In the genomic region with DNA sequence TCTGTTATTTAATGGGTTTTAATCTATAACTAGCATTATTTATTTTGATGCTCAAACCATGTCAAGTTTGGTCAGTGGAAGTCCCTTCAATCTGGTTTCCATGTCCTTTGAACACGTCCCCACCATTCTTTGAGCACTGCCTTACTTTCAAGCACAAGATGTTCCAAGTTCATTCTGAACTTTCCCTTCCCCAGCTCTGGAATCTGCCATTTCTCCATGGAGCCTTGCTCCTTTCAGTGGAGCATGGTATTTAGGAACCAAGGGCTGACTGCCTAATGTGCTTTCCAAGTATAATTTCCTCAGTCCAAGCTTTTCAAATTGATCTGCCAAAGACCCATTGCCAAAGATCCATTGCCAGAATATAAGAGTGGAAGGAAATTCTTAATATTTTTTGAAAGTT, we compare ENCODE assay signal across 8 cellular contexts. TPM values are rescaled to one million over a fixed set of nuclear protein-coding genes. Genes with fewer than 3 reads are reported as not detected.
DNase-seq lines count a peak whose midpoint lies in the region; ATAC-seq and TF ChIP-seq lines count a peak whose summit lies in the region.

No MANE protein-coding gene starts in this region.

- TF ChIP-seq POLR2A in breast epithelium (IDR thresholded peaks at IDR 0.05), result no peak

- H3K4me3 Mint-ChIP-seq in CD4-positive, alpha-beta T cell, result peak overlapping the region; percentile 69
- peak overlapping the region in 3 of 4 donors; percentile 50 to 86 (median 76) for H3K4me3 Mint-ChIP-seq in IgD-negative memory B cell
- H3K4me3 Mint-ChIP-seq in naive thymus-derived CD8-positive, alpha-beta T cell, result peak overlapping the region; percentile 52 to 99 (median 77)

- no peaks in the 10 kb centered on the region for H3K27me3 ChIP-seq in CD4-positive, alpha-beta T cell (ENCODE audit: control insufficient read depth, insufficient read depth, low read length)
- no peaks in the 10 kb centered on the region for H3K27me3 ChIP-seq in breast epithelium

- no peaks in the 10 kb centered on the region for H3K27me3 Mint-ChIP-seq in CD4-positive, alpha-beta T cell
- no peaks in the 10 kb centered on the region for H3K27me3 Mint-ChIP-seq in IgD-negative memory B cell
- no peaks in the 10 kb centered on the region for H3K27me3 Mint-ChIP-seq in naive thymus-derived CD8-positive, alpha-beta T cell

- H3K36me3 ChIP-seq in breast epithelium (no peaks in the 10 kb centered on the region), mucosa of descending colon (ENCODE audit: low read depth) (no peaks in the 10 kb centered on the region)

- peaks cover 6% of the 10 kb centered on the region for H3K9me3 Mint-ChIP-seq in CD4-positive, alpha-beta T cell
- peaks cover 2 to 4% (median 3%) of the 10 kb centered on the region in 3 donors for H3K9me3 Mint-ChIP-seq in IgD-negative memory B cell
- peaks cover 0 to 16% (median 3%) of the 10 kb centered on the region in 9 donors for H3K9me3 Mint-ChIP-seq in naive thymus-derived CD8-positive, alpha-beta T cell

- POLR2A ChIA-PET in CD4-positive, alpha-beta T cell (lab: Charles Lee), result interaction anchor here (1.4 to 2.6 kb wide), 4 partner anchors 10 to 352 kb away, joined by 3 to 53 read pairs (median 5); a partner anchor contains a TSS
- POLR2A ChIA-PET in naive thymus-derived CD8-positive, alpha-beta T cell (lab: Charles Lee), result interaction anchor here (0.6 to 2.2 kb wide), 4 partner anchors 17 to 132 kb away, joined by 3 to 16 read pairs (median 6); a partner anchor contains a TSS

- H3K4me1 Mint-ChIP-seq in CD4-positive, alpha-beta T cell (ENCODE audit: low read depth), result peaks cover 64% of the 10 kb centered on the region
- peaks cover 14 to 31% (median 24%) of the 10 kb centered on the region in 3 donors for H3K4me1 Mint-ChIP-seq in IgD-negative memory B cell
- H3K4me1 Mint-ChIP-seq in naive thymus-derived CD8-positive, alpha-beta T cell, result peaks cover 25 to 58% (median 54%) of the 10 kb centered on the region in 4 donors

- H3K4me1 ChIP-seq in breast epithelium (peaks cover 0 to 7% of the 10 kb centered on the region in 2 donors), mucosa of descending colon (ENCODE audit: low read depth) (peaks cover 6% of the 10 kb centered on the region)

- H3K4me3 ChIP-seq in breast epithelium (peak overlapping the region in 2 of 3 donors; percentile 71 to 74), mucosa of descending colon (no peak overlapping the region)

- CTCF ChIA-PET in CD4-positive, alpha-beta T cell (lab: Charles Lee), result interaction anchor here (1.1 to 2.9 kb wide), 2 partner anchors 25 to 94 kb away, joined by 3 to 13 read pairs; a partner anchor contains a TSS

- H3K9me3 ChIP-seq in CD4-positive, alpha-beta T cell (ENCODE audit: control insufficient read depth, low read length), result peaks cover 12% of the 10 kb centered on the region
- H3K9me3 ChIP-seq in breast epithelium (peaks cover 9 to 13% of the 10 kb centered on the region in 2 donors), mucosa of descending colon (peaks cover 9% of the 10 kb centered on the region)

- no peak overlapping the region for H3K27ac ChIP-seq in CD4-positive, alpha-beta T cell (ENCODE audit: low read depth, low read length)
- H3K27ac ChIP-seq in breast epithelium, result no peak overlapping the region

- peaks cover 33% of the 10 kb centered on the region for H3K36me3 Mint-ChIP-seq in CD4-positive, alpha-beta T cell (ENCODE audit: low read depth)
- peaks cover 6% of the 10 kb centered on the region for H3K36me3 Mint-ChIP-seq in IgD-negative memory B cell
- peaks cover 9 to 16% (median 13%) of the 10 kb centered on the region in 3 donors for H3K36me3 Mint-ChIP-seq in naive thymus-derived CD8-positive, alpha-beta T cell

- intact Hi-C loops in CD4-positive, alpha-beta T cell (cut with DNase I, micrococcal nuclease), result loop anchor here (1.0 to 10.0 kb wide), 6 partner anchors 24 to 199 kb away; a partner anchor contains a TSS
- intact Hi-C loops in breast epithelium (cut with DNase I; ENCODE audit: low total_unique reads), result no loop called here
- intact Hi-C loops in mucosa of descending colon (cut with DNase I, micrococcal nuclease), result no loop called here

- no peak for DNase-seq in CD4-positive, alpha-beta T cell
- DNase-seq in breast epithelium (ENCODE audit: low spot score in 2 of 2) (no peak), mucosa of descending colon (no peak), hepatic stellate cell (ENCODE audit: low spot score) (no peak), retina (no peak), NCI-H1436 treated with DMSO at 0.1 percent for 48 hours (lab: John Stamatoyannopoulos, UW) (no peak)
- no peak for DNase-seq in naive thymus-derived CD8-positive, alpha-beta T cell

- no peak for ATAC-seq in CD4-positive, alpha-beta T cell (ENCODE audit: poor library complexity)
- no peak for ATAC-seq in naive thymus-derived CD8-positive, alpha-beta T cell
- ATAC-seq in mucosa of descending colon, result no peak

- peak overlapping the region; percentile 84 for H3K27ac Mint-ChIP-seq in CD4-positive, alpha-beta T cell
- no peak overlapping the region for H3K27ac Mint-ChIP-seq in IgD-negative memory B cell
- H3K27ac Mint-ChIP-seq in naive thymus-derived CD8-positive, alpha-beta T cell, result peak overlapping the region in 5 of 10 donors; percentile 16 to 99 (median 43)

- TF ChIP-seq CTCF in CD4-positive, alpha-beta T cell (IDR thresholded peaks at IDR 0.05), result no peak
- TF ChIP-seq CTCF in breast epithelium (IDR thresholded peaks at IDR 0.05), result no peak
- no peak for TF ChIP-seq CTCF in mucosa of descending colon (IDR thresholded peaks at IDR 0.05)

RNA-seq across cellular contexts. Expression of a gene that starts 1.1 kb away (rescaled TPM):
- 1 to 10 TPM; 2.4 to 3.8 TPM for total RNA-seq in CD4-positive, alpha-beta T cell
- 3.6 TPM for polyA plus RNA-seq in IgD-negative memory B cell
- total RNA-seq in breast epithelium, result 1 to 10 TPM; 4.3 to 9.7 (median 8.8) TPM
- 10 to 100 TPM; 17.6 to 22.0 TPM for total RNA-seq in naive thymus-derived CD8-positive, alpha-beta T cell
- 1 to 10 TPM; 4.0 to 6.4 (median 6.2) TPM for polyA plus RNA-seq in naive thymus-derived CD8-positive, alpha-beta T cell
- 10 to 100 TPM in 1 of 3 donors, 1 to 10 TPM in 2; 2.3 to 10.2 (median 2.9) TPM for total RNA-seq in mucosa of descending colon

RNA-seq across cellular contexts. Expression of a gene that starts 24.8 kb away (rescaled TPM):
- 10 to 100 TPM; 61.3 to 67.4 TPM for total RNA-seq in CD4-positive, alpha-beta T cell
- 98.9 TPM for polyA plus RNA-seq in IgD-negative memory B cell
- total RNA-seq in breast epithelium, result 10 to 100 TPM; 61.4 to 71.0 (median 70.8) TPM
- 10 to 100 TPM; 38.7 to 44.3 TPM for total RNA-seq in naive thymus-derived CD8-positive, alpha-beta T cell
- polyA plus RNA-seq in naive thymus-derived CD8-positive, alpha-beta T cell, result 10 to 100 TPM; 71.3 to 80.4 (median 72.8) TPM
- total RNA-seq in mucosa of descending colon, result 10 to 100 TPM; 73.4 to 89.9 (median 77.5) TPM

Comparison
In these comparisons a context has a peak if more than half of its experiments do, and no peak if none do; other contexts are left out.
1. intact Hi-C loops: an anchor here in CD4-positive, alpha-beta T cell (1.0 to 10.0 kb wide); none called in breast epithelium and mucosa of descending colon.